ENCODE assay signal across 8 cellular contexts in genomic region chr11:11966826-11967668, GRCh38. TPM values are rescaled to one million over a fixed set of nuclear protein-coding genes. Genes with fewer than 3 reads are reported as not detected.
DNase-seq lines count a peak whose midpoint lies in the region; ATAC-seq and TF ChIP-seq lines count a peak whose summit lies in the region.

No MANE protein-coding gene starts in this region.

- H3K4me1 ChIP-seq in PC-9 (replicated peaks; ENCODE audit: insufficient read depth): no peaks in the 10 kb centered on the region

- intact Hi-C loops in PC-9 (cut with micrococcal nuclease; ENCODE audit: unreplicated experiment): no loop called here
- intact Hi-C loops in activated T-helper 1 cell treated with anti-CD3 and anti-CD28 coated beads, Interleukin-12 subunit alpha, Interleukin-12 subunit beta, Interleukin-2, Interleukin-4 antibody, amounts not matched to agents 30 ng/mL and 10 ng/mL and 1 ng/mL, durations not matched to agents 14 hours and 24 hours and 36 hours (cut with micrococcal nuclease): loop anchor here (1.0 kb wide), 1 partner anchor 168 kb away; no protein-coding TSS in a partner anchor

- H3K4me3 Mint-ChIP-seq in activated T-helper 1 cell treated with anti-CD3 and anti-CD28 coated beads, Interleukin-12 subunit alpha, Interleukin-12 subunit beta, Interleukin-2, Interleukin-4 antibody, amounts not matched to agents 30 ng/mL and 10 ng/mL and 1 ng/mL, durations not matched to agents 14 hours and 24 hours and 36 hours: no peak overlapping the region
- H3K4me3 Mint-ChIP-seq in progenitor cell of endocrine pancreas (ENCODE audit: low read depth): no peak overlapping the region

- peaks cover 2% of the 10 kb centered on the region for H3K36me3 Mint-ChIP-seq in activated T-helper 1 cell treated with anti-CD3 and anti-CD28 coated beads, Interleukin-12 subunit alpha, Interleukin-12 subunit beta, Interleukin-2, Interleukin-4 antibody, amounts not matched to agents 30 ng/mL and 10 ng/mL and 1 ng/mL, durations not matched to agents 14 hours and 24 hours and 36 hours (ENCODE audit: low read depth)
- peaks cover 12% of the 10 kb centered on the region for H3K36me3 Mint-ChIP-seq in progenitor cell of endocrine pancreas (ENCODE audit: insufficient read depth)

- no peaks in the 10 kb centered on the region for H3K79me2 ChIP-seq in PC-9 (ENCODE audit: low read depth)

- H3K4me3 ChIP-seq in PC-9: no peak overlapping the region

- H3K36me3 ChIP-seq in PC-9 (ENCODE audit: low read depth): no peaks in the 10 kb centered on the region

- peak; percentile 97 for ATAC-seq in GM19395 (IDR thresholded peaks at IDR 0.05; ENCODE audit: unreplicated experiment)
- ATAC-seq in HG03457 (IDR thresholded peaks at IDR 0.05; ENCODE audit: unreplicated experiment): peak; percentile 67

- H3K9me3 Mint-ChIP-seq in activated T-helper 1 cell treated with anti-CD3 and anti-CD28 coated beads, Interleukin-12 subunit alpha, Interleukin-12 subunit beta, Interleukin-2, Interleukin-4 antibody, amounts not matched to agents 30 ng/mL and 10 ng/mL and 1 ng/mL, durations not matched to agents 14 hours and 24 hours and 36 hours: no peaks in the 10 kb centered on the region
- no peaks in the 10 kb centered on the region for H3K9me3 Mint-ChIP-seq in progenitor cell of endocrine pancreas (ENCODE audit: low read depth)

- no peaks in the 10 kb centered on the region for H3K27me3 ChIP-seq in PC-9 (ENCODE audit: insufficient read depth, low read depth)

- H3K9me2 ChIP-seq in PC-9 (ENCODE audit: insufficient read depth): no peaks in the 10 kb centered on the region

- no peaks in the 10 kb centered on the region for H4K20me1 ChIP-seq in PC-9 (ENCODE audit: insufficient read depth)

- no peak overlapping the region for H3K27ac ChIP-seq in PC-9

- peak; percentile 79 for TF ChIP-seq CTCF in PC-9 (conservative IDR thresholded peaks at IDR 0.05)
- peak; percentile 79 for TF ChIP-seq CTCF in progenitor cell of endocrine pancreas (IDR thresholded peaks at IDR 0.05; ENCODE audit: unreplicated experiment)

- POLR2A ChIA-PET in PC-9 (lab: Charles Lee; ENCODE audit: unreplicated experiment): no interaction called here

- BruUV-seq in PC-9 (replicated peaks; lab: Mats Ljungman, UMichigan): no TSS peak

- H3K27ac Mint-ChIP-seq in activated T-helper 1 cell treated with anti-CD3 and anti-CD28 coated beads, Interleukin-12 subunit alpha, Interleukin-12 subunit beta, Interleukin-2, Interleukin-4 antibody, amounts not matched to agents 30 ng/mL and 10 ng/mL and 1 ng/mL, durations not matched to agents 14 hours and 24 hours and 36 hours: no peak overlapping the region
- H3K27ac Mint-ChIP-seq in progenitor cell of endocrine pancreas: no peak overlapping the region

- DNase-seq in Caki2 (ENCODE audit: low read depth) (peak; percentile 28), PC-9 (peak in 1 of 2 experiments; percentile 55), glomerular visceral epithelial cell (ENCODE audit: extremely low spot score) (peak; percentile 52), progenitor cell of endocrine pancreas (ENCODE audit: low spot score, unreplicated experiment) (peak; percentile 59), amniotic stem cell (lab: John Stamatoyannopoulos, UW) (no peak)
- DNase-seq in activated T-helper 1 cell treated with anti-CD3 and anti-CD28 coated beads, Interleukin-12 subunit alpha, Interleukin-12 subunit beta, Interleukin-2, Interleukin-4 antibody, amounts not matched to agents 30 ng/mL and 10 ng/mL and 1 ng/mL, durations not matched to agents 14 hours and 24 hours and 36 hours (ENCODE audit: low spot score): peak; percentile 48

- H3K4me2 ChIP-seq in PC-9: no peak overlapping the region

- H3F3A ChIP-seq in PC-9 (ENCODE audit: insufficient read depth, low read depth): no peaks in the 10 kb centered on the region

- in situ Hi-C loops in Caki2 (cut with HindIII; ENCODE audit: low pct_unique_long_range_greater_than_20kb, low sequenced_read_pairs): no loop called here

- H2AFZ ChIP-seq in PC-9: no peak overlapping the region

- H3K4me1 Mint-ChIP-seq in activated T-helper 1 cell treated with anti-CD3 and anti-CD28 coated beads, Interleukin-12 subunit alpha, Interleukin-12 subunit beta, Interleukin-2, Interleukin-4 antibody, amounts not matched to agents 30 ng/mL and 10 ng/mL and 1 ng/mL, durations not matched to agents 14 hours and 24 hours and 36 hours (ENCODE audit: low read depth): peaks cover 5% of the 10 kb centered on the region
- H3K4me1 Mint-ChIP-seq in progenitor cell of endocrine pancreas (ENCODE audit: low read depth): peaks cover 2% of the 10 kb centered on the region

- peaks cover 11% of the 10 kb centered on the region for H3K27me3 Mint-ChIP-seq in activated T-helper 1 cell treated with anti-CD3 and anti-CD28 coated beads, Interleukin-12 subunit alpha, Interleukin-12 subunit beta, Interleukin-2, Interleukin-4 antibody, amounts not matched to agents 30 ng/mL and 10 ng/mL and 1 ng/mL, durations not matched to agents 14 hours and 24 hours and 36 hours (ENCODE audit: insufficient read depth)
- H3K27me3 Mint-ChIP-seq in progenitor cell of endocrine pancreas: no peaks in the 10 kb centered on the region

- CTCF ChIA-PET in PC-9 (lab: Charles Lee): interaction anchor here (0.6 to 1.5 kb wide), 2 partner anchors 13 to 77 kb away, joined by 3 to 5 read pairs; no protein-coding TSS in a partner anchor

- no peaks in the 10 kb centered on the region for H3K9me3 ChIP-seq in PC-9 (ENCODE audit: insufficient read depth, low read depth)

RNA-seq across cellular contexts. Expression of gene DKK3, which starts 41.4 kb away (rescaled TPM):
- 54.2 and 67.3 TPM in 2 replicates for total RNA-seq in Caki2 (2014; rRNA removed; shearing (Covaris generic); ENCODE audit: low replicate concordance)
- total RNA-seq in PC-9 (2021) (11.5 and 13.9 TPM in 2 replicates), progenitor cell of endocrine pancreas (66.3 and 75.2 TPM in 2 replicates)
- total RNA-seq in activated T-helper 1 cell treated with anti-CD3 and anti-CD28 coated beads, Interleukin-12 subunit alpha, Interleukin-12 subunit beta, Interleukin-2, Interleukin-4 antibody, amounts not matched to agents 30 ng/mL and 10 ng/mL and 1 ng/mL, durations not matched to agents 14 hours and 24 hours and 36 hours: not detected in 2 replicates

Comparison
In these comparisons a context has a peak if more than half of its experiments do, and no peak if none do; other contexts are left out.
1. RNA of gene DKK3, which starts 41.4 kb away (total RNA-seq): 66.3 to 75.2 TPM in progenitor cell of endocrine pancreas, 54.2 to 67.3 TPM in Caki2 and 11.5 to 13.9 TPM in PC-9; not detected in activated T-helper 1 cell treated with anti-CD3 and anti-CD28 coated beads, Interleukin-12 subunit alpha, Interleukin-12 subunit beta, Interleukin-2, Interleukin-4 antibody, amounts not matched to agents 30 ng/mL and 10 ng/mL and 1 ng/mL, durations not matched to agents 14 hours and 24 hours and 36 hours; every median in the first group is over 10 times any median in the second.